Comparison of ENCODE assay signal across 24 cellular contexts in genomic region chr19:34974631-34975030, GRCh38. TPM values are rescaled to one million over a fixed set of nuclear protein-coding genes. Genes with fewer than 3 reads are reported as not detected.
A peak's percentile ranks its signal among the peaks of the same experiment; 100 is the strongest.
DNase-seq lines count a peak whose midpoint lies in the region; ATAC-seq and TF ChIP-seq lines count a peak whose summit lies in the region.
"Had no signal": no experiment of that assay in that cellular context is flagged by ENCODE, and none has a peak within 500 bp of the region (broad histone marks: within the 10 kb centered on the region; RNA-seq: fewer than 3 reads in every experiment).

No MANE protein-coding gene starts in this region.

- H3K4me3 Mint-ChIP-seq in activated T-helper 17 cell treated with anti-CD3 and anti-CD28 coated beads, Interleukin-2, amount 50 U/mL, for 72 hours, result peak overlapping the region; percentile 65
- H3K4me3 Mint-ChIP-seq: activated CD8-positive, alpha-beta T cell treated with anti-CD3 and anti-CD28 coated beads, Interleukin-2, amount 10 ng/mL, durations not matched to agents 7 days and 5 days; dendritic cell treated with granulocyte-macrophage colony-stimulating factor and Interleukin-4, amounts not matched to agents 40 ng/mL and 50 ng/mL, for 4 days; natural killer cell treated with Interleukin-12 subunit alpha and Interleukin-12 subunit beta and Interleukin-15 and Interleukin-18, amount 100 ng/mL, for 72 hours; stimulated activated memory B cell treated with anti-CD40 and anti-IgM and Interleukin-4, amounts not matched to agents 10 μg/mL and 1 μg/mL and 100 μg/mL, for 72 hours; type B pancreatic cell had no signal

- no peaks in the 10 kb centered on the region for H3K36me3 Mint-ChIP-seq in activated T-helper 17 cell treated with anti-CD3 and anti-CD28 coated beads, Interleukin-2, amount 50 U/mL, for 72 hours (ENCODE audit: low read depth)
- H3K36me3 Mint-ChIP-seq: natural killer cell treated with Interleukin-12 subunit alpha and Interleukin-12 subunit beta and Interleukin-15 and Interleukin-18, amount 100 ng/mL, for 72 hours; type B pancreatic cell had no signal

- ATAC-seq in activated T-helper 17 cell treated with anti-CD3 and anti-CD28 coated beads, Interleukin-2, amount 50 U/mL, for 72 hours (replicated peaks), result no peak
- no peak for ATAC-seq in HG03175 (IDR thresholded peaks at IDR 0.05; ENCODE audit: unreplicated experiment)
- ATAC-seq: activated CD8-positive, alpha-beta T cell treated with anti-CD3 and anti-CD28 coated beads, Interleukin-2, amount 10 ng/mL, durations not matched to agents 7 days and 5 days; gastrocnemius medialis; natural killer cell treated with Interleukin-12 subunit alpha and Interleukin-12 subunit beta and Interleukin-15 and Interleukin-18, amount 100 ng/mL, for 72 hours had no signal

- peaks cover 5% of the 10 kb centered on the region for H3K9me3 Mint-ChIP-seq in activated T-helper 17 cell treated with anti-CD3 and anti-CD28 coated beads, Interleukin-2, amount 50 U/mL, for 72 hours
- H3K9me3 Mint-ChIP-seq: type B pancreatic cell had no signal

- DNase-seq in AG10803 (ENCODE audit: low read depth), result peak; percentile 12
- DNase-seq in CD1c-positive myeloid dendritic cell (ENCODE audit: extremely low spot score), result peak; percentile 55
- DNase-seq in fibroblast of villous mesenchyme (ENCODE audit: low read depth), result peak; percentile 14
- no peak for DNase-seq in activated effector memory CD4-positive, alpha-beta T cell treated with Interleukin-2 at 50 U/mL for 16 hours
- DNase-seq in GM19238 (ENCODE audit: insufficient read length, low spot score), result no peak
- DNase-seq: activated CD4-positive, alpha-beta T cell treated with anti-CD3 and anti-CD28 coated beads for 1 hour; activated CD8-positive, alpha-beta T cell treated with anti-CD3 and anti-CD28 coated beads, Interleukin-2, amount 10 ng/mL, durations not matched to agents 7 days and 5 days; activated gamma-delta T cell treated with Interleukin-2 at 50 U/mL for 16 hours; caudate nucleus; DMS 273 treated with DMSO at 0.1 percent for 48 hours; gastrocnemius medialis; H9; Karpas-422; kidney glomerular epithelial cell; NCI-H1694; NCI-H510A; SHP77 treated with DMSO at 0.1 percent for 48 hours had no signal

- TF ChIP-seq CTCF in AG10803 (conservative IDR thresholded peaks at IDR 0.05; ENCODE audit: low read length), result no peak
- no peak for TF ChIP-seq CTCF in fibroblast of villous mesenchyme (IDR thresholded peaks at IDR 0.05; ENCODE audit: insufficient read depth, low read depth, low read length)

- no peaks in the 10 kb centered on the region for H3K27me3 Mint-ChIP-seq in activated T-helper 17 cell treated with anti-CD3 and anti-CD28 coated beads, Interleukin-2, amount 50 U/mL, for 72 hours
- H3K27me3 Mint-ChIP-seq: dendritic cell treated with granulocyte-macrophage colony-stimulating factor and Interleukin-4, amounts not matched to agents 40 ng/mL and 50 ng/mL, for 4 days; stimulated activated memory B cell treated with anti-CD40 and anti-IgM and Interleukin-4, amounts not matched to agents 10 μg/mL and 1 μg/mL and 100 μg/mL, for 72 hours had no signal

- no peak overlapping the region for H3K4me3 ChIP-seq in AG10803 (ENCODE audit: low read length)
- H3K4me3 ChIP-seq in fibroblast of villous mesenchyme (ENCODE audit: low read depth, low read length), result no peak overlapping the region
- H3K4me3 ChIP-seq: gastrocnemius medialis, lung had no signal

- peak overlapping the region; percentile 0 for H3K27ac Mint-ChIP-seq in activated T-helper 17 cell treated with anti-CD3 and anti-CD28 coated beads, Interleukin-2, amount 50 U/mL, for 72 hours
- H3K27ac Mint-ChIP-seq: activated CD8-positive, alpha-beta T cell treated with anti-CD3 and anti-CD28 coated beads, Interleukin-2, amount 10 ng/mL, durations not matched to agents 7 days and 5 days; dendritic cell treated with granulocyte-macrophage colony-stimulating factor and Interleukin-4, amounts not matched to agents 40 ng/mL and 50 ng/mL, for 4 days; H9; type B pancreatic cell had no signal

- peaks cover 13% of the 10 kb centered on the region for H3K4me1 Mint-ChIP-seq in activated T-helper 17 cell treated with anti-CD3 and anti-CD28 coated beads, Interleukin-2, amount 50 U/mL, for 72 hours

RNA-seq across cellular contexts. Expression of gene ZNF792, which starts 10.6 kb away (rescaled TPM):
- 1 to 10 TPM; 7.6 to 7.9 TPM for total RNA-seq in activated T-helper 17 cell treated with anti-CD3 and anti-CD28 coated beads, Interleukin-2, amount 50 U/mL, for 72 hours
- 5.8 and 6.5 TPM in 2 replicates for total RNA-seq in fibroblast of villous mesenchyme

RNA-seq across cellular contexts. Expression of gene GRAMD1A, which starts 25.5 kb away (rescaled TPM):
- 100 to 1,000 TPM; 123 to 183 TPM for total RNA-seq in activated T-helper 17 cell treated with anti-CD3 and anti-CD28 coated beads, Interleukin-2, amount 50 U/mL, for 72 hours
- total RNA-seq in fibroblast of villous mesenchyme, result 23.3 and 26.7 TPM in 2 replicates

RNA-seq across cellular contexts. Expression of gene ZNF30, which starts 47.9 kb away (rescaled TPM):
- total RNA-seq in activated T-helper 17 cell treated with anti-CD3 and anti-CD28 coated beads, Interleukin-2, amount 50 U/mL, for 72 hours, result 1 to 10 TPM; 2.7 to 3.3 TPM
- 3.2 and 3.9 TPM in 2 replicates for total RNA-seq in fibroblast of villous mesenchyme

RNA-seq across cellular contexts. Expression of gene SCN1B, which starts 55.6 kb away (rescaled TPM):
- total RNA-seq in activated T-helper 17 cell treated with anti-CD3 and anti-CD28 coated beads, Interleukin-2, amount 50 U/mL, for 72 hours, result 1 to 10 TPM in 1 of 2 donors, under 1 TPM in 1; 0.97 to 3.1 TPM
- total RNA-seq in fibroblast of villous mesenchyme, result 2.6 and 3.2 TPM in 2 replicates

Comparison
In these comparisons a context has a peak if more than half of its experiments do, and no peak if none do; other contexts are left out.
1. DNase-seq: peak in AG10803 (single experiment), CD1c-positive myeloid dendritic cell (single experiment) and fibroblast of villous mesenchyme (single experiment); none in activated effector memory CD4-positive, alpha-beta T cell treated with Interleukin-2 at 50 U/mL for 16 hours (single experiment) and GM19238 (single experiment).